Comparison of ENCODE assay signal across 11 cellular contexts in genomic region chr6:2186516-2186915, GRCh38. TPM values are rescaled to one million over a fixed set of nuclear protein-coding genes. Genes with fewer than 3 reads are reported as not detected.
A peak's percentile ranks its signal among the peaks of the same experiment; 100 is the strongest.
DNase-seq lines count a peak whose midpoint lies in the region; ATAC-seq and TF ChIP-seq lines count a peak whose summit lies in the region.
"Had no signal": no experiment of that assay in that cellular context is flagged by ENCODE, and none has a peak within 500 bp of the region (broad histone marks: within the 10 kb centered on the region; RNA-seq: fewer than 3 reads in every experiment).

No MANE protein-coding gene starts in this region.

- H3K4me2 ChIP-seq in SK-N-SH: no peak overlapping the region

- TF ChIP-seq EP300 in SK-N-SH (IDR thresholded peaks at IDR 0.05; ENCODE audit: borderline replicate concordance in 1 of 2, low read depth in 1 of 2, low read length in 1 of 2): no peak

- TF ChIP-seq RAD21 in SK-N-SH (IDR thresholded peaks at IDR 0.05; ENCODE audit: low read length): no peak

- no peak overlapping the region for H3K27ac ChIP-seq in SK-N-SH (ENCODE audit: low read depth in 2 of 2, low read length in 1 of 2)

- H3K9me3 Mint-ChIP-seq in T-helper 2 cell treated with Interferon-gamma antibody and Interleukin-4, amounts not matched to agents 5 μg/mL and 100 μg/mL, for 36 hours: no peaks in the 10 kb centered on the region
- H3K9me3 Mint-ChIP-seq: type B pancreatic cell had no signal

- no peaks in the 10 kb centered on the region for H3K36me3 ChIP-seq in SK-N-SH (replicated peaks in 1 of 2; ENCODE audit: control insufficient read depth in 1 of 2, insufficient read depth in 2 of 2, low read length in 1 of 2)

- no peaks in the 10 kb centered on the region for H3K9me3 ChIP-seq in SK-N-SH

- POLR2A ChIA-PET in SK-N-SH (lab: Yijun Ruan, JAX): no interaction called here

- ATAC-seq in GM18511 (IDR thresholded peaks at IDR 0.05; ENCODE audit: unreplicated experiment) (peak; percentile 88), GM19452 (IDR thresholded peaks at IDR 0.05; ENCODE audit: unreplicated experiment) (peak; percentile 85), HG02938 (IDR thresholded peaks at IDR 0.05; ENCODE audit: unreplicated experiment) (peak; percentile 79)

- peak; percentile 32 for DNase-seq in T-helper 2 cell treated with Interferon-gamma antibody and Interleukin-4, amounts not matched to agents 5 μg/mL and 100 μg/mL, for 36 hours (ENCODE audit: low spot score)
- no peak for DNase-seq in SK-N-SH
- DNase-seq in amniotic stem cell (lab: John Stamatoyannopoulos, UW): no peak
- no peak for DNase-seq in SKM-1 (lab: John Stamatoyannopoulos, UW; ENCODE audit: unreplicated experiment)
- DNase-seq in UCSD-AML1 (lab: John Stamatoyannopoulos, UW; ENCODE audit: unreplicated experiment): no peak
- DNase-seq: activated CD4-positive, alpha-beta T cell treated with anti-CD3 and anti-CD28 coated beads, Interleukin-2, amount 50 U/mL, for 4 hours; NCI-H526 treated with DMSO at 0.1 percent for 48 hours had no signal

- H3F3A ChIP-seq in SK-N-SH (replicated peaks; ENCODE audit: insufficient read depth): no peaks in the 10 kb centered on the region

- no peaks in the 10 kb centered on the region for H3K79me2 ChIP-seq in SK-N-SH (ENCODE audit: insufficient read depth)

- no peak for TF ChIP-seq CTCF in SK-N-SH (IDR thresholded peaks at IDR 0.05)

- no peak overlapping the region for H2AFZ ChIP-seq in SK-N-SH (ENCODE audit: low read depth)

- H3K27me3 Mint-ChIP-seq in T-helper 2 cell treated with Interferon-gamma antibody and Interleukin-4, amounts not matched to agents 5 μg/mL and 100 μg/mL, for 36 hours (ENCODE audit: low read depth): peaks cover 26% of the 10 kb centered on the region
- H3K27me3 Mint-ChIP-seq: type B pancreatic cell had no signal

- no peak overlapping the region for H3K4me3 ChIP-seq in SK-N-SH (ENCODE audit: low read depth in 2 of 2, low read length in 1 of 2)

- H3K9ac ChIP-seq in SK-N-SH: no peak overlapping the region

- no peaks in the 10 kb centered on the region for H4K20me1 ChIP-seq in SK-N-SH (ENCODE audit: insufficient read depth)

- WGBS in SK-N-SH (ENCODE audit: low lambda C conversion rate): 90% methylated on average over 4 of the region's 4 CpGs

- H3K27me3 ChIP-seq in SK-N-SH (ENCODE audit: insufficient read depth): no peaks in the 10 kb centered on the region

- no peaks in the 10 kb centered on the region for H3K9me2 ChIP-seq in SK-N-SH

- no peak overlapping the region for H3K27ac Mint-ChIP-seq in T-helper 2 cell treated with Interferon-gamma antibody and Interleukin-4, amounts not matched to agents 5 μg/mL and 100 μg/mL, for 36 hours
- H3K27ac Mint-ChIP-seq: type B pancreatic cell had no signal

- H3K36me3 Mint-ChIP-seq in T-helper 2 cell treated with Interferon-gamma antibody and Interleukin-4, amounts not matched to agents 5 μg/mL and 100 μg/mL, for 36 hours (ENCODE audit: low read depth): no peaks in the 10 kb centered on the region
- H3K36me3 Mint-ChIP-seq: type B pancreatic cell had no signal

- CTCF ChIA-PET in SK-N-SH (lab: Yijun Ruan, JAX): interaction anchor here (2.6 kb wide), 1 partner anchor 168 kb away, joined by 7 read pairs; no protein-coding TSS in a partner anchor

- no peak overlapping the region for H3K4me3 Mint-ChIP-seq in T-helper 2 cell treated with Interferon-gamma antibody and Interleukin-4, amounts not matched to agents 5 μg/mL and 100 μg/mL, for 36 hours
- H3K4me3 Mint-ChIP-seq: type B pancreatic cell had no signal

- 0 out of 4 replicates have a peak, but pooled peaks cover 0 to 5% of the 10 kb centered on the region in 2 experiments for H3K4me1 ChIP-seq in SK-N-SH (ENCODE audit: control insufficient read depth in 1 of 2, insufficient read depth in 2 of 2, low read depth in 1 of 2, low read length in 1 of 2)

- peaks cover 4% of the 10 kb centered on the region for H3K4me1 Mint-ChIP-seq in T-helper 2 cell treated with Interferon-gamma antibody and Interleukin-4, amounts not matched to agents 5 μg/mL and 100 μg/mL, for 36 hours (ENCODE audit: low read depth)

TF ChIP-seq in SK-N-SH, 30 proteins besides CTCF, POLR2A, EP300 and RAD21:
- no peak for TF ChIP-seq RCOR1 (IDR thresholded peaks at IDR 0.05; ENCODE audit: low read length)
- TF ChIP-seq TCF12 (IDR thresholded peaks at IDR 0.05): no peak

RNA-seq across cellular contexts. Expression of gene GMDS, which starts 58.9 kb away (rescaled TPM):
- polyA plus RNA-seq in SK-N-SH (2012; rRNA removed): 12.0 and 12.3 TPM in 2 replicates
- polyA plus RNA-seq in SK-N-SH (2012; cell fraction: cytosol; rRNA removed): 17.1 and 27.9 TPM in 2 replicates
- 8.3 and 9.1 TPM in 2 replicates for polyA plus RNA-seq in SK-N-SH (2012; cell fraction: nucleus; rRNA removed)
